20 cellular contexts compared by ENCODE assay signal in the genomic region with DNA sequence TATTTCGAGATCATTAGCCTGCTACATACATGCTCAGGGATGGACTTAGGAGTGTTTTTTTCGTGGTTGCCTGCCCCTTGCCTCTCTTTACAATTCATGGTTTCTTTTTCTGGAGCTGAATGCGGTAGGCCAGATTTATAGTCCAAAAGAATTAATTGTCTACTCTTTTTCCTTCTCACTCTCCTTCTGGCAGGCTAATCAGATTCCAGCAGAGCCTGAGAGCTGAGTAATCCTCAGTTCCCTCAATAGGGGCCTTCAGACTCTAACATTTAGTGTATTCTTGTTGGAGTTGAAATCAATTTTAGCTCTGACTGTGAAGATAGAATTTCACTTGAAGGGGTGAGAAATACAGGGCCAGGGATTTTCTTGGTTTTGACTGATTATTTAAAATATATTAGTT. TPM values are rescaled to one million over a fixed set of nuclear protein-coding genes. Genes with fewer than 3 reads are reported as not detected.
"Had no signal": no experiment of that assay in that cellular context is flagged by ENCODE, and none has a peak within 500 bp of the region (broad histone marks: within the 10 kb centered on the region; RNA-seq: fewer than 3 reads in every experiment).

No MANE protein-coding gene starts in this region.

- DNase-seq: activated CD4-positive, alpha-beta T cell treated with anti-CD3 and anti-CD28 coated beads, Interleukin-2, amount 50 U/mL, for 4 hours; activated CD4-positive, CD25-positive, alpha-beta regulatory T cell treated with anti-CD3 and anti-CD28 coated beads, Interleukin-2, amount 50 U/mL, for 72 hours; activated naive CD4-positive, alpha-beta T cell; activated naive CD8-positive, alpha-beta T cell treated with anti-CD3 and anti-CD28 coated beads, Interleukin-2, amount 10 ng/mL, durations not matched to agents 7 days and 5 days; activated T-cell treated with anti-CD3 and anti-CD28 coated beads for 4 hours; aorta; hippocampal formation; left ventricle myocardium superior; mesenchymal stem cell; occipital lobe; right lobe of liver; stimulated activated CD4-positive, alpha-beta T cell treated with anti-CD3 and anti-CD28 coated beads, Interleukin-1b, Interleukin-23, amount 100 ng/mL, for 48 hours; T-helper 9 cell had no signal

- H3K9me3 ChIP-seq: prostate gland, right lobe of liver had no signal

- H3K36me3 ChIP-seq: prostate gland, right lobe of liver had no signal

- H3K27ac ChIP-seq: prostate gland, right lobe of liver had no signal

- H3K4me1 ChIP-seq: prostate gland, right lobe of liver had no signal

- H3K27me3 ChIP-seq: right lobe of liver had no signal

- ATAC-seq: esophagus mucosa; left ventricle myocardium superior; natural killer cell treated with Interleukin-12 subunit alpha and Interleukin-12 subunit beta and Interleukin-15 and Interleukin-18, amount 100 ng/mL, for 72 hours; right lobe of liver had no signal

- H3K4me3 ChIP-seq: prostate gland, right lobe of liver had no signal

- FAIRE-seq: colon, keratinocyte had no signal

RNA-seq across cellular contexts. Expression of a gene that starts 16.4 kb away (rescaled TPM):
- total RNA-seq: activated naive CD8-positive, alpha-beta T cell treated with anti-CD3 and anti-CD28 coated beads, Interleukin-2, amount 10 ng/mL, durations not matched to agents 7 days and 5 days; cardiac septum; esophagus mucosa; fibroblast of villous mesenchyme; natural killer cell treated with Interleukin-12 subunit alpha and Interleukin-12 subunit beta and Interleukin-15 and Interleukin-18, amount 100 ng/mL, for 72 hours; right lobe of liver had no signal
- polyA plus RNA-seq: aorta, keratinocyte had no signal
